Comparison of ENCODE assay signal across 2 cellular contexts in the genomic region with DNA sequence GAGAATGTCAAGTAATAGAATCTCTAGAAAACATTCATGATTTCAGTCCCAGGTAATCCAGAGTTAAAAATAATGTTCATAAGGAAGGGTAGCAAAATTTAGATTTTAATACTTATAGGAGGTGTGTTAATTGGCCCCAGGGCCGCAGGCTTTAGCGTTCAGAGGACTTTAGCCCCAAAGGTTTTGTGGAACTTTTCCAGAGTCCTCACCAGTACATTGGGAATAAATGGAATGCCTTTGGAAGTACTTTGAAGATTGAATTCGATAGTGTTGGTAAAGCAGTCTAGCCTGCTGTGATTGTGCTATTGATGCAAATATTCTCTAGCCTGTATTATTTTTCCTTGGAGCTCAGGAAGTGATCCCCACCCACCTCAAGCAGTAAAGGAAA.
TF ChIP-seq lines count a peak whose summit lies in the region.

No MANE protein-coding gene starts in this region.

TF ChIP-seq in WTC11, 78 proteins besides CTCF, POLR2A, EP300 and RAD21 (continued from another document):
- TF ChIP-seq TCF7 (CRISPR knock-in tag; IDR thresholded peaks at IDR 0.05; ENCODE audit: low read depth): no peak

TF ChIP-seq in SK-N-SH, 30 proteins besides CTCF, POLR2A, EP300 and RAD21 (continued from another document):
- TF ChIP-seq TAF1 (IDR thresholded peaks at IDR 0.05; ENCODE audit: borderline replicate concordance, low read depth, low read length) (no peak), TEAD4 (IDR thresholded peaks at IDR 0.05; ENCODE audit: borderline replicate concordance, insufficient read depth) (no peak), RFX5 (IDR thresholded peaks at IDR 0.05; ENCODE audit: low read length) (no peak), GABPA (IDR thresholded peaks at IDR 0.05; ENCODE audit: low read depth) (no peak), FOSL2 (IDR thresholded peaks at IDR 0.05; ENCODE audit: borderline replicate concordance, low read depth) (no peak), POLR2AphosphoS5 (IDR thresholded peaks at IDR 0.05; ENCODE audit: low read depth, low read length) (no peak), RCOR1 (IDR thresholded peaks at IDR 0.05; ENCODE audit: low read length) (no peak), EZH2phosphoT487 (IDR thresholded peaks at IDR 0.05; ENCODE audit: borderline replicate concordance, low read depth) (no peak), ELF1 (IDR thresholded peaks at IDR 0.05) (no peak), TCF12 (IDR thresholded peaks at IDR 0.05) (no peak), REST (IDR thresholded peaks at IDR 0.05; ENCODE audit: low read depth, low read length) (no peak), SMC3 (IDR thresholded peaks at IDR 0.05; ENCODE audit: low read depth, low read length) (no peak), MEF2A (IDR thresholded peaks at IDR 0.05; ENCODE audit: borderline replicate concordance, low read depth) (no peak)
- TF ChIP-seq, protein P1, sequence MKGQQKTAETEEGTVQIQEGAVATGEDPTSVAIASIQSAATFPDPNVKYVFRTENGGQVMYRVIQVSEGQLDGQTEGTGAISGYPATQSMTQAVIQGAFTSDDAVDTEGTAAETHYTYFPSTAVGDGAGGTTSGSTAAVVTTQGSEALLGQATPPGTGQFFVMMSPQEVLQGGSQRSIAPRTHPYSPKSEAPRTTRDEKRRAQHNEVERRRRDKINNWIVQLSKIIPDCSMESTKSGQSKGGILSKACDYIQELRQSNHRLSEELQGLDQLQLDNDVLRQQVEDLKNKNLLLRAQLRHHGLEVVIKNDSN (IDR thresholded peaks at IDR 0.05; ENCODE audit: borderline replicate concordance, low read depth): no peak
- TF ChIP-seq, protein P2, sequence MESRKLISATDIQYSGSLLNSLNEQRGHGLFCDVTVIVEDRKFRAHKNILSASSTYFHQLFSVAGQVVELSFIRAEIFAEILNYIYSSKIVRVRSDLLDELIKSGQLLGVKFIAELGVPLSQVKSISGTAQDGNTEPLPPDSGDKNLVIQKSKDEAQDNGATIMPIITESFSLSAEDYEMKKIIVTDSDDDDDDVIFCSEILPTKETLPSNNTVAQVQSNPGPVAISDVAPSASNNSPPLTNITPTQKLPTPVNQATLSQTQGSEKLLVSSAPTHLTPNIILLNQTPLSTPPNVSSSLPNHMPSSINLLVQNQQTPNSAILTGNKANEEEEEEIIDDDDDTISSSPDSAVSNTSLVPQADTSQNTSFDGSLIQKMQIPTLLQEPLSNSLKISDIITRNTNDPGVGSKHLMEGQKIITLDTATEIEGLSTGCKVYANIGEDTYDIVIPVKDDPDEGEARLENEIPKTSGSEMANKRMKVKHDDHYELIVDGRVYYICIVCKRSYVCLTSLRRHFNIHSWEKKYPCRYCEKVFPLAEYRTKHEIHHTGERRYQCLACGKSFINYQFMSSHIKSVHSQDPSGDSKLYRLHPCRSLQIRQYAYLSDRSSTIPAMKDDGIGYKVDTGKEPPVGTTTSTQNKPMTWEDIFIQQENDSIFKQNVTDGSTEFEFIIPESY (IDR thresholded peaks at IDR 0.05; ENCODE audit: borderline replicate concordance, low read depth): no peak
